ENCODE assay signal across 8 cellular contexts in genomic region chr12:69074559-69075349, GRCh38.
"Had no signal": no experiment of that assay in that cellular context is flagged by ENCODE, and none has a peak within 500 bp of the region (broad histone marks: within the 10 kb centered on the region; RNA-seq: fewer than 3 reads in every experiment).

No MANE protein-coding gene starts in this region.

- DNase-seq: H9, HCEC 1CT, IMR-90 had no signal

- H3K27ac ChIP-seq: HL-60 had no signal

- FAIRE-seq: H1, H54, K562 had no signal

- H2AFZ ChIP-seq: GM23338 had no signal

- H3K4me3 ChIP-seq: GM23338, K562 had no signal

- ATAC-seq: GM23338, K562 had no signal

- H3K4me2 ChIP-seq: GM23338 had no signal
